Comparison of ENCODE assay signal across 14 cellular contexts in the genomic region with DNA sequence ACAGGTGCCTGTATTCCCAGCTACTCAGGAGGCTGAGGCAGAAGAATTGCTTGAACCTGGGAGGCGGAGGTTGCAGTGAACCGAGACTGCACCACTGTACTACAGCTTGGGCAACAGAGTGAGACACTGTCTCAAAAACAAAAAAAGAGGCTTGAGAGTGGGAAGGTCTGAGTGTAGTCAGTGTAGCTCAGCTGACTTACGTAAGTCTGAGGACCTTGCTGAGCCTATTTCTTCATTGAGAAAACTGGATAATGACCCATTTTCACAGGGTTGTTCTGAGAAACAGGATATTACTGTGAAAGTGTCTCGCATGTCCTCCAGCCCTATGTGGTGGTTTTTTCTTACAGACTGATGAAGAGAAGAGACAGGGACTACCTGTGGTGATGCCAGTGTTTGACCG.
"Had no signal": no experiment of that assay in that cellular context is flagged by ENCODE, and none has a peak within 500 bp of the region (broad histone marks: within the 10 kb centered on the region; RNA-seq: fewer than 3 reads in every experiment).

No MANE protein-coding gene starts in this region.

- H3K27me3 Mint-ChIP-seq: activated T-helper 17 cell treated with anti-CD3 and anti-CD28 coated beads, Interleukin-2, amount 50 U/mL, for 72 hours; naive thymus-derived CD8-positive, alpha-beta T cell had no signal

- DNase-seq: activated CD4-positive, CD25-positive, alpha-beta regulatory T cell treated with anti-CD3 and anti-CD28 coated beads, Interleukin-2, amount 50 U/mL, for 72 hours; activated naive CD4-positive, alpha-beta T cell treated with anti-CD3 and anti-CD28 coated beads for 36 hours; colonic mucosa; glutamatergic neuron; mammary epithelial cell; naive thymus-derived CD8-positive, alpha-beta T cell; retina; small intestine; stimulated activated naive CD8-positive, alpha-beta T cell treated with anti-CD3 and anti-CD28 coated beads, Interleukin-15, Interleukin-2, amounts not matched to agents 100 U/mL and 50 U/mL, for 24 hours had no signal

- H3K4me3 ChIP-seq: cardiac muscle cell, colonic mucosa, esophagus muscularis mucosa, SK-N-MC had no signal

- FAIRE-seq: small intestine had no signal

- H3K9me3 Mint-ChIP-seq: activated T-helper 17 cell treated with anti-CD3 and anti-CD28 coated beads, Interleukin-2, amount 50 U/mL, for 72 hours had no signal

- H3K4me1 Mint-ChIP-seq: activated T-helper 17 cell treated with anti-CD3 and anti-CD28 coated beads, Interleukin-2, amount 50 U/mL, for 72 hours; naive thymus-derived CD8-positive, alpha-beta T cell had no signal

- H3K4me3 Mint-ChIP-seq: activated naive CD4-positive, alpha-beta T cell treated with anti-CD3 and anti-CD28 coated beads for 36 hours; activated T-helper 17 cell treated with anti-CD3 and anti-CD28 coated beads, Interleukin-2, amount 50 U/mL, for 72 hours; naive thymus-derived CD8-positive, alpha-beta T cell had no signal

- H3K27ac ChIP-seq: cardiac muscle cell, colonic mucosa, esophagus muscularis mucosa, parathyroid adenoma, SK-N-MC had no signal

- H3K27ac Mint-ChIP-seq: activated naive CD4-positive, alpha-beta T cell treated with anti-CD3 and anti-CD28 coated beads for 36 hours; activated T-helper 17 cell treated with anti-CD3 and anti-CD28 coated beads, Interleukin-2, amount 50 U/mL, for 72 hours; naive thymus-derived CD8-positive, alpha-beta T cell had no signal
